ENCODE assay signal across 11 cellular contexts in the genomic region with DNA sequence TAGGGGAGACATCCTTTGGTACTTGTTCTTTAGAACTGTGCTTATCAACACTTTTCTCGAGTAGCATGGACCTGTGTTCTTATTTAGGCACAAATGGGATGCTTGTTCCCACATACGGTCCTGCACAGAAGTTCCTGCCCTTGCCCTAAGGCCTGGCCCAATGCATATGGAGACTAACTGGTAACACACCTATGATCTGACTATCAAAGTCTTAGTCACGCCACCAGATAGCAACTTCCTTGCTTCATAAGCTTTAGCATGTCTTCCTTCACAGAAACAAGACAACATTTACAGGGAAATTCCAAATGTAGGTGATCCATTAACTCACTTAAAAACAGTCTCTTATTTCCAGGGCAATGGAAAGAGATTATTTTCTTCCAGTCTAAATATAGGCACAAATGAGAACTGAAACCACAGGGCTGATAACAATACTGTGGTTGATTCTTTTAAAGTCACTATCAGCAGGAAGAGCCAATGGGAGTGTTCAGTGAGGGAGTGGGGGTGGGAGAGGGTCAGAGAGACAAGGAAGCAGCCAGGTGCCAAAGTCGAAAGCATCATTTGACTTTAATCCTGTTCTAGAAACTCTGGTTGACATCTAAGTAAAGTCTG.
DNase-seq lines count a peak whose midpoint lies in the region; ATAC-seq and TF ChIP-seq lines count a peak whose summit lies in the region.
"Had no signal": no experiment of that assay in that cellular context is flagged by ENCODE, and none has a peak within 500 bp of the region (broad histone marks: within the 10 kb centered on the region; RNA-seq: fewer than 3 reads in every experiment).

No MANE protein-coding gene starts in this region.

- H3K79me2 ChIP-seq in OCI-LY7 (ENCODE audit: insufficient read depth, low read depth, low read length) (no peaks in the 10 kb centered on the region), Karpas-422 (ENCODE audit: low read length) (no peaks in the 10 kb centered on the region)

- BruUV-seq in OCI-LY7 (replicated peaks; lab: Mats Ljungman, UMichigan), result no TSS peak

- no peaks in the 10 kb centered on the region for H3K9me3 ChIP-seq in OCI-LY7 (ENCODE audit: low read length)
- H3K9me3 ChIP-seq in Karpas-422 (ENCODE audit: low read length), result no peaks in the 10 kb centered on the region
- H3K9me3 ChIP-seq: right lobe of liver had no signal

- H3K4me1 ChIP-seq in OCI-LY7 (ENCODE audit: insufficient read depth, low read length, poor library complexity, severe bottlenecking) (peaks cover 11% of the 10 kb centered on the region), Karpas-422 (ENCODE audit: low read length) (peaks cover 7% of the 10 kb centered on the region)
- H3K4me1 ChIP-seq: right lobe of liver had no signal

- peaks cover 4% of the 10 kb centered on the region for H3K9me3 Mint-ChIP-seq in stimulated activated naive CD8-positive, alpha-beta T cell treated with anti-CD3 and anti-CD28 coated beads, Interleukin-15, Interleukin-2, amounts not matched to agents 100 ng/mL and 50 ng/mL, for 24 hours

- H3K4me3 ChIP-seq in OCI-LY7 (ENCODE audit: low read depth, low read length, poor library complexity, severe bottlenecking), result no peak overlapping the region
- no peak overlapping the region for H3K4me3 ChIP-seq in brain microvascular endothelial cell (ENCODE audit: low read depth, low read length)
- H3K4me3 ChIP-seq in Karpas-422 (ENCODE audit: low read length), result no peak overlapping the region
- H3K4me3 ChIP-seq: right lobe of liver had no signal

- H3K9ac ChIP-seq in Karpas-422 (ENCODE audit: low read length), result no peak overlapping the region

- H2AFZ ChIP-seq in OCI-LY7 (ENCODE audit: low read length), result peak overlapping the region; percentile 78
- no peak overlapping the region for H2AFZ ChIP-seq in Karpas-422 (ENCODE audit: low read length)

- H3K4me2 ChIP-seq in OCI-LY7 (ENCODE audit: low read length) (peak overlapping the region; percentile 39), Karpas-422 (ENCODE audit: low read depth, low read length, poor library complexity, severe bottlenecking) (no peak overlapping the region)

- no peaks in the 10 kb centered on the region for H3K36me3 ChIP-seq in OCI-LY7 (ENCODE audit: insufficient read depth, low read length)
- H3K36me3 ChIP-seq in brain microvascular endothelial cell (replicated peaks), result no peaks in the 10 kb centered on the region
- H3K36me3 ChIP-seq in Karpas-422 (ENCODE audit: insufficient read depth, low read length), result no peaks in the 10 kb centered on the region
- H3K36me3 ChIP-seq: right lobe of liver had no signal

- no peak overlapping the region for H3K27ac ChIP-seq in OCI-LY7 (ENCODE audit: low read depth, low read length, poor library complexity, severe bottlenecking)
- no peak overlapping the region for H3K27ac ChIP-seq in brain microvascular endothelial cell
- H3K27ac ChIP-seq in Karpas-422 (ENCODE audit: low read length), result no peak overlapping the region
- H3K27ac ChIP-seq: right lobe of liver had no signal

- H3K27me3 ChIP-seq in brain microvascular endothelial cell (replicated peaks), result no peaks in the 10 kb centered on the region
- no peaks in the 10 kb centered on the region for H3K27me3 ChIP-seq in Karpas-422 (ENCODE audit: low read length)
- H3K27me3 ChIP-seq: right lobe of liver had no signal

- ATAC-seq in left cardiac atrium, result peak; percentile 45 to 61
- no peak for ATAC-seq in Right ventricle myocardium superior (ENCODE audit: poor library complexity)
- no peak for ATAC-seq in GM19324 (IDR thresholded peaks at IDR 0.05; ENCODE audit: low FRiP score, unreplicated experiment)

- POLR2A ChIA-PET in OCI-LY7 (lab: Charles Lee), result no interaction called here

- in situ Hi-C loops in brain microvascular endothelial cell (cut with HindIII; ENCODE audit: low pct_ligation_motif_present, low sequenced_read_pairs), result no loop called here

- H3K4me1 Mint-ChIP-seq in stimulated activated naive CD8-positive, alpha-beta T cell treated with anti-CD3 and anti-CD28 coated beads, Interleukin-15, Interleukin-2, amounts not matched to agents 100 ng/mL and 50 ng/mL, for 24 hours (ENCODE audit: low read depth), result peaks cover 9% of the 10 kb centered on the region

- H3K27me3 Mint-ChIP-seq in stimulated activated naive CD8-positive, alpha-beta T cell treated with anti-CD3 and anti-CD28 coated beads, Interleukin-15, Interleukin-2, amounts not matched to agents 100 ng/mL and 50 ng/mL, for 24 hours, result no peaks in the 10 kb centered on the region

- H4K20me1 ChIP-seq in OCI-LY7 (ENCODE audit: insufficient read depth, low read length), result no peaks in the 10 kb centered on the region
- no peaks in the 10 kb centered on the region for H4K20me1 ChIP-seq in Karpas-422 (ENCODE audit: insufficient read depth, low read depth, low read length)

- H3K36me3 Mint-ChIP-seq in stimulated activated naive CD8-positive, alpha-beta T cell treated with anti-CD3 and anti-CD28 coated beads, Interleukin-15, Interleukin-2, amounts not matched to agents 100 ng/mL and 50 ng/mL, for 24 hours (ENCODE audit: low read depth), result no peaks in the 10 kb centered on the region

- CTCF ChIA-PET in OCI-LY7 (lab: Charles Lee; ENCODE audit: unreplicated experiment), result no interaction called here

- peak overlapping the region; percentile 61 for H3K27ac Mint-ChIP-seq in stimulated activated naive CD8-positive, alpha-beta T cell treated with anti-CD3 and anti-CD28 coated beads, Interleukin-15, Interleukin-2, amounts not matched to agents 100 ng/mL and 50 ng/mL, for 24 hours

- TF ChIP-seq CTCF in OCI-LY7 (conservative IDR thresholded peaks at IDR 0.05; ENCODE audit: low read length) (no peak), brain microvascular endothelial cell (IDR thresholded peaks at IDR 0.05; ENCODE audit: low read depth, low read length, missing control alignments) (no peak)

- no peak overlapping the region for H3K4me3 Mint-ChIP-seq in stimulated activated naive CD8-positive, alpha-beta T cell treated with anti-CD3 and anti-CD28 coated beads, Interleukin-15, Interleukin-2, amounts not matched to agents 100 ng/mL and 50 ng/mL, for 24 hours

- DNase-seq in left cardiac atrium (no peak), Right ventricle myocardium superior (no peak), OCI-LY7 (ENCODE audit: low spot score) (peak; percentile 26), brain microvascular endothelial cell (peak; percentile 43), Karpas-422 (no peak), NCI-H345 (lab: John Stamatoyannopoulos, UW) (no peak)
- DNase-seq: NCI-H1092, NCI-H524 treated with DMSO at 0.1 percent for 48 hours, right lobe of liver had no signal

- intact Hi-C loops in left cardiac atrium (cut with DNase I) (no loop called here), Right ventricle myocardium superior (cut with DNase I) (no loop called here), OCI-LY7 (cut with micrococcal nuclease; ENCODE audit: unreplicated experiment) (no loop called here)

- H3K9me2 ChIP-seq in OCI-LY7 (ENCODE audit: insufficient read depth, low read length) (no peaks in the 10 kb centered on the region), Karpas-422 (replicated peaks; ENCODE audit: insufficient read depth, low read length) (no peaks in the 10 kb centered on the region)

Comparison
In these comparisons a context has a peak if more than half of its experiments do, and no peak if none do; other contexts are left out.
1. ATAC-seq: peak in left cardiac atrium (2 of 2); none in Right ventricle myocardium superior (single experiment) and GM19324 (single experiment).
2. DNase-seq: peak in OCI-LY7 (single experiment) and brain microvascular endothelial cell (single experiment); none in left cardiac atrium (single experiment), Right ventricle myocardium superior (single experiment), Karpas-422 (single experiment) and NCI-H345 (single experiment).